18 cellular contexts compared by ENCODE assay signal in genomic region chr7:157700237-157701005, GRCh38.
A peak's percentile ranks its signal among the peaks of the same experiment; 100 is the strongest.
DNase-seq lines count a peak whose midpoint lies in the region; ATAC-seq and TF ChIP-seq lines count a peak whose summit lies in the region.
"Had no signal": no experiment of that assay in that cellular context is flagged by ENCODE, and none has a peak within 500 bp of the region (broad histone marks: within the 10 kb centered on the region; RNA-seq: fewer than 3 reads in every experiment).

No MANE protein-coding gene starts in this region.

- H3K4ac ChIP-seq in neuronal stem cell (ENCODE audit: low read length) = no peak overlapping the region

- no peak overlapping the region for H2BK5ac ChIP-seq in neuronal stem cell (ENCODE audit: low read length)

- no peak overlapping the region for H3K18ac ChIP-seq in neuronal stem cell (ENCODE audit: low read length)

- DNase-seq in activated naive CD4-positive, alpha-beta T cell treated with anti-CD3 and anti-CD28 coated beads, Interleukin-2, amount 10 ng/mL, durations not matched to agents 7 days and 5 days = peak; percentile 5
- no peak for DNase-seq in activated naive CD4-positive, alpha-beta T cell treated with anti-CD3 and anti-CD28 coated beads, Interleukin-2, amount 50 U/mL, for 72 hours (ENCODE audit: low spot score in 2 of 2)
- peak; percentile 38 for DNase-seq in coronary artery (ENCODE audit: low spot score)
- DNase-seq in neuronal stem cell (ENCODE audit: low spot score) = peak; percentile 24
- DNase-seq in ureter (ENCODE audit: low spot score) = peak; percentile 39
- DNase-seq in natural killer cell = no peak
- no peak for DNase-seq in NCI-H187 treated with DMSO at 0.1 percent for 48 hours (lab: John Stamatoyannopoulos, UW)
- DNase-seq: ACHN; CD4-positive, CD25-positive, alpha-beta regulatory T cell; DND-41; GDM1; KBM-7; NCI-H1092; NCI-H2107; NCI-H446; PC-3 had no signal

- H4K91ac ChIP-seq in neuronal stem cell (ENCODE audit: low read depth, low read length, poor library complexity) = no peak overlapping the region

- no peaks in the 10 kb centered on the region for H3K27me3 ChIP-seq in neuronal stem cell (ENCODE audit: control insufficient read depth in 3 of 3, insufficient read depth in 3 of 3, low read depth in 1 of 3, low read length in 3 of 3)

- H3K9me3 ChIP-seq in neuronal stem cell (replicated peaks in 1 of 2; ENCODE audit: control insufficient read depth in 2 of 2, insufficient read depth in 1 of 2, low read depth in 1 of 2, low read length in 2 of 2) = peaks cover 0 to 4% of the 10 kb centered on the region in 2 donors

- ATAC-seq in activated naive CD4-positive, alpha-beta T cell treated with anti-CD3 and anti-CD28 coated beads, Interleukin-2, amount 50 U/mL, for 72 hours = no peak
- no peak for ATAC-seq in natural killer cell
- ATAC-seq: HCT116, PC-3 had no signal

- no peaks in the 10 kb centered on the region for H3K4me1 Mint-ChIP-seq in activated naive CD4-positive, alpha-beta T cell treated with anti-CD3 and anti-CD28 coated beads, Interleukin-2, amount 10 ng/mL, durations not matched to agents 7 days and 5 days
- H3K4me1 Mint-ChIP-seq in natural killer cell = no peaks in the 10 kb centered on the region
- H3K4me1 Mint-ChIP-seq: CD4-positive, CD25-positive, alpha-beta regulatory T cell had no signal

- no peak overlapping the region for H3K27ac Mint-ChIP-seq in activated naive CD4-positive, alpha-beta T cell treated with anti-CD3 and anti-CD28 coated beads, Interleukin-2, amount 10 ng/mL, durations not matched to agents 7 days and 5 days
- H3K27ac Mint-ChIP-seq in activated naive CD4-positive, alpha-beta T cell treated with anti-CD3 and anti-CD28 coated beads, Interleukin-2, amount 50 U/mL, for 72 hours = no peak overlapping the region
- H3K27ac Mint-ChIP-seq in natural killer cell = no peak overlapping the region
- H3K27ac Mint-ChIP-seq: CD4-positive, CD25-positive, alpha-beta regulatory T cell had no signal

- H3K14ac ChIP-seq in neuronal stem cell (ENCODE audit: low read length) = no peak overlapping the region

- CTCF ChIA-PET in activated naive CD4-positive, alpha-beta T cell treated with anti-CD3 and anti-CD28 coated beads, Interleukin-2, amount 10 ng/mL, durations not matched to agents 7 days and 5 days (lab: Charles Lee) = no interaction called here

- TF ChIP-seq CTCF in coronary artery (IDR thresholded peaks at IDR 0.05) (no peak), natural killer cell (IDR thresholded peaks at IDR 0.05) (no peak)

- H2BK12ac ChIP-seq in neuronal stem cell (ENCODE audit: low read length) = no peak overlapping the region

- peaks cover 2% of the 10 kb centered on the region for H3K9me3 Mint-ChIP-seq in activated naive CD4-positive, alpha-beta T cell treated with anti-CD3 and anti-CD28 coated beads, Interleukin-2, amount 10 ng/mL, durations not matched to agents 7 days and 5 days
- H3K9me3 Mint-ChIP-seq in activated naive CD4-positive, alpha-beta T cell treated with anti-CD3 and anti-CD28 coated beads, Interleukin-2, amount 50 U/mL, for 72 hours = no peaks in the 10 kb centered on the region
- no peaks in the 10 kb centered on the region for H3K9me3 Mint-ChIP-seq in natural killer cell

- H3K9ac ChIP-seq in neuronal stem cell (ENCODE audit: low read depth, low read length, poor library complexity) = no peak overlapping the region

- no peaks in the 10 kb centered on the region for H3K36me3 ChIP-seq in neuronal stem cell (replicated peaks in 1 of 2; ENCODE audit: control insufficient read depth in 2 of 2, insufficient read depth in 2 of 2, low read length in 2 of 2)

- no peaks in the 10 kb centered on the region for H3K79me1 ChIP-seq in neuronal stem cell (ENCODE audit: low read depth, low read length)

- H3K27me3 Mint-ChIP-seq in activated naive CD4-positive, alpha-beta T cell treated with anti-CD3 and anti-CD28 coated beads, Interleukin-2, amount 10 ng/mL, durations not matched to agents 7 days and 5 days = peaks cover 63% of the 10 kb centered on the region
- peaks cover 10 to 14% of the 10 kb centered on the region in 2 donors for H3K27me3 Mint-ChIP-seq in natural killer cell (ENCODE audit: low read depth in 2 of 2)

- H3K23ac ChIP-seq in neuronal stem cell (ENCODE audit: low read depth, low read length, poor library complexity) = peak overlapping the region; percentile 50

- H3K27ac ChIP-seq in coronary artery (no peak overlapping the region), neuronal stem cell (replicated peaks; ENCODE audit: low read length) (no peak overlapping the region)
- H3K27ac ChIP-seq: HL-60 had no signal

- no peaks in the 10 kb centered on the region for H3K36me3 Mint-ChIP-seq in activated naive CD4-positive, alpha-beta T cell treated with anti-CD3 and anti-CD28 coated beads, Interleukin-2, amount 10 ng/mL, durations not matched to agents 7 days and 5 days
- no peaks in the 10 kb centered on the region for H3K36me3 Mint-ChIP-seq in activated naive CD4-positive, alpha-beta T cell treated with anti-CD3 and anti-CD28 coated beads, Interleukin-2, amount 50 U/mL, for 72 hours
- H3K36me3 Mint-ChIP-seq in natural killer cell = no peaks in the 10 kb centered on the region
- H3K36me3 Mint-ChIP-seq: CD4-positive, CD25-positive, alpha-beta regulatory T cell had no signal

- H2AK5ac ChIP-seq in neuronal stem cell (ENCODE audit: low read depth, low read length) = no peak overlapping the region

- H2AFZ ChIP-seq in neuronal stem cell (ENCODE audit: low read length) = peak overlapping the region; percentile 10

- intact Hi-C loops in natural killer cell (cut with micrococcal nuclease) = no loop called here

- peaks cover 14 to 18% of the 10 kb centered on the region in 2 donors for H3K4me1 ChIP-seq in neuronal stem cell (ENCODE audit: control insufficient read depth in 2 of 2, insufficient read depth in 1 of 2, low read depth in 1 of 2, low read length in 2 of 2)

- no CpG with 5 or more reads among the region's 19 CpGs for WGBS in neuronal stem cell (ENCODE audit: extremely low coverage in 2 of 2, insufficient read length in 2 of 2, insufficient replicate concordance in 1 of 2), 2 donors

- no peak overlapping the region for H2BK120ac ChIP-seq in neuronal stem cell (ENCODE audit: low read depth, low read length)

- H4K8ac ChIP-seq in neuronal stem cell (ENCODE audit: low read depth, low read length) = no peak overlapping the region

- no peak overlapping the region for H3K4me2 ChIP-seq in neuronal stem cell (ENCODE audit: insufficient read depth, low read length, poor library complexity, severe bottlenecking)

- H3K4me3 Mint-ChIP-seq in activated naive CD4-positive, alpha-beta T cell treated with anti-CD3 and anti-CD28 coated beads, Interleukin-2, amount 10 ng/mL, durations not matched to agents 7 days and 5 days = no peak overlapping the region
- H3K4me3 Mint-ChIP-seq in natural killer cell = no peak overlapping the region
- H3K4me3 Mint-ChIP-seq: CD4-positive, CD25-positive, alpha-beta regulatory T cell had no signal

- H3K4me3 ChIP-seq in coronary artery (no peak overlapping the region), neuronal stem cell (ENCODE audit: low read length in 2 of 2) (no peak overlapping the region)

- H2BK15ac ChIP-seq in neuronal stem cell (ENCODE audit: low read length) = peak overlapping the region; percentile 0

Comparison
In these comparisons a context has a peak if more than half of its experiments do, and no peak if none do; other contexts are left out.
1. DNase-seq: peak in activated naive CD4-positive, alpha-beta T cell treated with anti-CD3 and anti-CD28 coated beads, Interleukin-2, amount 10 ng/mL, durations not matched to agents 7 days and 5 days (single experiment), coronary artery (single experiment), neuronal stem cell (single experiment) and ureter (single experiment); none in activated naive CD4-positive, alpha-beta T cell treated with anti-CD3 and anti-CD28 coated beads, Interleukin-2, amount 50 U/mL, for 72 hours (0 of 2), natural killer cell (single experiment) and NCI-H187 treated with DMSO at 0.1 percent for 48 hours (single experiment).